9 cellular contexts compared by ENCODE assay signal in genomic region chr2:135916232-135916631, GRCh38. TPM values are rescaled to one million over a fixed set of nuclear protein-coding genes. Genes with fewer than 3 reads are reported as not detected.
DNase-seq lines count a peak whose midpoint lies in the region; ATAC-seq and TF ChIP-seq lines count a peak whose summit lies in the region.
"Had no signal": no experiment of that assay in that cellular context is flagged by ENCODE, and none has a peak within 500 bp of the region (broad histone marks: within the 10 kb centered on the region; RNA-seq: fewer than 3 reads in every experiment).

No MANE protein-coding gene starts in this region.

- H3K27ac Mint-ChIP-seq in stimulated activated effector memory CD8-positive, alpha-beta T cell treated with anti-CD3 and anti-CD28 coated beads, Interleukin-12 subunit alpha, Interleukin-12 subunit beta, amount 100 ng/mL, for 72 hours, result no peak overlapping the region
- H3K27ac Mint-ChIP-seq: T-helper 1 cell treated with Interleukin-12 subunit alpha and Interleukin-12 subunit beta and Interleukin-4 antibody, amounts not matched to agents 30 μg/mL and 1 μg/mL, for 36 hours had no signal

- no peaks in the 10 kb centered on the region for H3K27me3 ChIP-seq in foreskin keratinocyte

- H3K36me3 Mint-ChIP-seq in stimulated activated effector memory CD8-positive, alpha-beta T cell treated with anti-CD3 and anti-CD28 coated beads, Interleukin-12 subunit alpha, Interleukin-12 subunit beta, amount 100 ng/mL, for 72 hours, result peaks cover 87% of the 10 kb centered on the region

- H3K4me3 Mint-ChIP-seq in stimulated activated effector memory CD8-positive, alpha-beta T cell treated with anti-CD3 and anti-CD28 coated beads, Interleukin-12 subunit alpha, Interleukin-12 subunit beta, amount 100 ng/mL, for 72 hours, result no peak overlapping the region
- H3K4me3 Mint-ChIP-seq: T-helper 1 cell treated with Interleukin-12 subunit alpha and Interleukin-12 subunit beta and Interleukin-4 antibody, amounts not matched to agents 30 μg/mL and 1 μg/mL, for 36 hours had no signal

- no peak overlapping the region for H3K27ac ChIP-seq in foreskin keratinocyte

- DNase-seq in Daoy (ENCODE audit: low read depth) (peak; percentile 7), Kasumi-1 (lab: John Stamatoyannopoulos, UW) (peak; percentile 67 to 79), SKM-1 treated with dmso at 0.1 percent for 144 hours (lab: John Stamatoyannopoulos, UW; ENCODE audit: unreplicated experiment) (peak; percentile 25), foreskin keratinocyte (no peak), cortex of kidney (lab: John Stamatoyannopoulos, UW) (no peak), HEK293T (ENCODE audit: extremely low spot score) (no peak)
- DNase-seq in stimulated activated effector memory CD8-positive, alpha-beta T cell treated with anti-CD3 and anti-CD28 coated beads, Interleukin-12 subunit alpha, Interleukin-12 subunit beta, amount 100 ng/mL, for 72 hours (ENCODE audit: low spot score in 2 of 2), result no peak

- no peaks in the 10 kb centered on the region for H3K9me3 Mint-ChIP-seq in stimulated activated effector memory CD8-positive, alpha-beta T cell treated with anti-CD3 and anti-CD28 coated beads, Interleukin-12 subunit alpha, Interleukin-12 subunit beta, amount 100 ng/mL, for 72 hours
- H3K9me3 Mint-ChIP-seq: T-helper 1 cell treated with Interleukin-12 subunit alpha and Interleukin-12 subunit beta and Interleukin-4 antibody, amounts not matched to agents 30 μg/mL and 1 μg/mL, for 36 hours had no signal

- ATAC-seq in foreskin keratinocyte (peak; percentile 51), HG03354 (IDR thresholded peaks at IDR 0.05; ENCODE audit: poor library complexity, severe bottlenecking, unreplicated experiment) (no peak)
- ATAC-seq in stimulated activated effector memory CD8-positive, alpha-beta T cell treated with anti-CD3 and anti-CD28 coated beads, Interleukin-12 subunit alpha, Interleukin-12 subunit beta, amount 100 ng/mL, for 72 hours, result peak; percentile 45

- no peaks in the 10 kb centered on the region for H3K4me1 ChIP-seq in foreskin keratinocyte

- CTCF ChIA-PET in HEK293T (lab: Yijun Ruan, JAX), result no interaction called here

- POLR2A ChIA-PET in HEK293T (lab: Yijun Ruan, JAX), result no interaction called here

- H3K4me1 Mint-ChIP-seq in stimulated activated effector memory CD8-positive, alpha-beta T cell treated with anti-CD3 and anti-CD28 coated beads, Interleukin-12 subunit alpha, Interleukin-12 subunit beta, amount 100 ng/mL, for 72 hours, result no peaks in the 10 kb centered on the region

- TF ChIP-seq CTCF in foreskin keratinocyte (conservative IDR thresholded peaks at IDR 0.05), result peak; percentile 67

TF ChIP-seq in HEK293T, 16 proteins besides CTCF, POLR2A, EP300 and RAD21:
- TF ChIP-seq L3MBTL2 (conservative IDR thresholded peaks at IDR 0.05) (no peak), TARDBP (IDR thresholded peaks at IDR 0.05) (no peak), CTBP1 (IDR thresholded peaks at IDR 0.05; ENCODE audit: borderline replicate concordance) (no peak), ZNF384 (IDR thresholded peaks at IDR 0.05) (no peak), LEF1 (IDR thresholded peaks at IDR 0.05; ENCODE audit: borderline replicate concordance) (no peak), FOXA1 (IDR thresholded peaks at IDR 0.05) (no peak), BHLHE40 (IDR thresholded peaks at IDR 0.05; ENCODE audit: borderline replicate concordance) (no peak), FOXK2 (IDR thresholded peaks at IDR 0.05) (no peak), HDGF (IDR thresholded peaks at IDR 0.05; ENCODE audit: borderline replicate concordance) (no peak), FOXM1 (IDR thresholded peaks at IDR 0.05; ENCODE audit: borderline replicate concordance) (no peak), ARNT (IDR thresholded peaks at IDR 0.05) (no peak)

RNA-seq across cellular contexts. Expression of gene MCM6, which starts 40.0 kb away (rescaled TPM):
- total RNA-seq in Daoy (2014; rRNA removed; shearing (Covaris generic)), result 18.5 and 22.7 TPM in 2 replicates
- total RNA-seq in foreskin keratinocyte, result 51.7 and 54.3 TPM in 2 replicates
- 36.0 and 38.3 TPM in 2 replicates for polyA plus RNA-seq in foreskin keratinocyte

Comparison
In these comparisons a context has a peak if more than half of its experiments do, and no peak if none do; other contexts are left out.
1. DNase-seq: peak in Daoy (single experiment), Kasumi-1 (2 of 2) and SKM-1 treated with dmso at 0.1 percent for 144 hours (single experiment); none in foreskin keratinocyte (0 of 2), stimulated activated effector memory CD8-positive, alpha-beta T cell treated with anti-CD3 and anti-CD28 coated beads, Interleukin-12 subunit alpha, Interleukin-12 subunit beta, amount 100 ng/mL, for 72 hours (0 of 2), cortex of kidney (single experiment) and HEK293T (single experiment).